1 cellular context compared by ENCODE assay signal in genomic region chr1:50703240-50703639, GRCh38.
TF ChIP-seq lines count a peak whose summit lies in the region.

No MANE protein-coding gene starts in this region.

TF ChIP-seq in GM23338, 12 proteins besides CTCF, POLR2A, EP300 and RAD21 (continued from another document):
- TF ChIP-seq ZNF462 (CRISPR knock-in tag; IDR thresholded peaks at IDR 0.05), result no peak
- TF ChIP-seq STAT1 (IDR thresholded peaks at IDR 0.05; ENCODE audit: unreplicated experiment), result no peak
- TF ChIP-seq EZH2phosphoT487 (IDR thresholded peaks at IDR 0.05; ENCODE audit: unreplicated experiment), result no peak
- no peak for TF ChIP-seq EZH2 (IDR thresholded peaks at IDR 0.05; ENCODE audit: low read depth, unreplicated experiment)
- no peak for TF ChIP-seq POLR2AphosphoS5 (IDR thresholded peaks at IDR 0.05; ENCODE audit: low read depth)
TF ChIP-seq in GM23338: peak in this region for 0.
